8 cellular contexts compared by ENCODE assay signal in the genomic region with DNA sequence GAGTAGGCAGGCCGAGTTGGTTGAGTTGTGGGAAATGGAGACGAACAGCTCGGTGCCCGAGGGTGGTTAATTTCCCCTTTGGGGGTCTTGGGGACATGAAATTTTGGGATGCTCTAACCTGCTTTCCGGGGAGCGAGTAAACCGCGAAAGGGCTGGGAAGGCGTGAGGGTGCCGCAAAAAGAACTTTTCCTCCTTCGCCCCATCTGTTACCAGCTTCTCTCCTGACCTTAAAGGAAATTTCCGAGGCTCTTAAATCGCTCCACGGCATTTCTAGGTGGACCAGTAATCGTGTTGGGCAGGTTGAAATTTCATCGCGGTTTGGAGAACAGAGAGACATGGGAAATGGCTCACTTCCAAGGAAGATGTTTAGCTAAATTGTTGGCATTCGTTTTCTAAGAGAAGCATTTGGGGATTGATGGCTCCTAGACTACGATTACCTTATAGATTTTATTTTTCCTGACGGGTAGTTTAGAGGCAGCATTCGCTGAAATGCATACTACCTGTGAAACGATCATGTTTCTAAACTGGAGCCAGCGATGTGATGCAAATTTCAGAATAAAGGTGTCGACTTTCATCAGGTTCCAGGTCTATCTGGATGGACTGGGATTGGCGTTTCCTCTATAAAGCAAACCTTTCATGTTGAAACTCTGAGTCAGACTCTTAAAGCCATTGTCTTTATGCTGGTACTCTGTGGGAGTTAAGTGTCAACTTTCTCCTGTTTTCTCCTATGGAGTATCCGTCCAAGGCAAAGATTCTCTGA. TPM values are rescaled to one million over a fixed set of nuclear protein-coding genes. Genes with fewer than 3 reads are reported as not detected.
DNase-seq lines count a peak whose midpoint lies in the region; ATAC-seq and TF ChIP-seq lines count a peak whose summit lies in the region.

No MANE protein-coding gene starts in this region.

- ATAC-seq in activated T-helper 17 cell treated with anti-CD3 and anti-CD28 coated beads, Interleukin-2, amount 50 U/mL, for 72 hours (replicated peaks) = peak; percentile 1
- ATAC-seq in GM19328 (IDR thresholded peaks at IDR 0.05; ENCODE audit: unreplicated experiment) (no peak), HG02759 (IDR thresholded peaks at IDR 0.05; ENCODE audit: unreplicated experiment) (no peak)

- TF ChIP-seq CTCF in glutamatergic neuron (IDR thresholded peaks at IDR 0.05; ENCODE audit: partially characterized antibody, unreplicated experiment) = no peak

- no peaks in the 10 kb centered on the region for H3K9me3 Mint-ChIP-seq in activated T-cell treated with anti-CD3 and anti-CD28 coated beads, Interleukin-2, amount 50 U/mL, for 24 hours
- no peaks in the 10 kb centered on the region for H3K9me3 Mint-ChIP-seq in activated T-helper 17 cell treated with anti-CD3 and anti-CD28 coated beads, Interleukin-2, amount 50 U/mL, for 72 hours
- H3K9me3 Mint-ChIP-seq in glutamatergic neuron (ENCODE audit: unreplicated experiment) = peaks cover 6% of the 10 kb centered on the region

- H3K36me3 Mint-ChIP-seq in activated T-cell treated with anti-CD3 and anti-CD28 coated beads, Interleukin-2, amount 50 U/mL, for 24 hours (ENCODE audit: low read depth) = peaks cover 14% of the 10 kb centered on the region
- peaks cover 13% of the 10 kb centered on the region for H3K36me3 Mint-ChIP-seq in activated T-helper 17 cell treated with anti-CD3 and anti-CD28 coated beads, Interleukin-2, amount 50 U/mL, for 72 hours (ENCODE audit: low read depth)
- no peaks in the 10 kb centered on the region for H3K36me3 Mint-ChIP-seq in glutamatergic neuron (ENCODE audit: unreplicated experiment)

- H3K27ac Mint-ChIP-seq in activated T-cell treated with anti-CD3 and anti-CD28 coated beads, Interleukin-2, amount 50 U/mL, for 24 hours = peak overlapping the region; percentile 89
- peak overlapping the region; percentile 93 for H3K27ac Mint-ChIP-seq in activated T-helper 17 cell treated with anti-CD3 and anti-CD28 coated beads, Interleukin-2, amount 50 U/mL, for 72 hours
- H3K27ac Mint-ChIP-seq in glutamatergic neuron (ENCODE audit: unreplicated experiment) = no peak overlapping the region

- H3K4me3 Mint-ChIP-seq in activated T-cell treated with anti-CD3 and anti-CD28 coated beads, Interleukin-2, amount 50 U/mL, for 24 hours = peak overlapping the region; percentile 91
- peak overlapping the region; percentile 94 for H3K4me3 Mint-ChIP-seq in activated T-helper 17 cell treated with anti-CD3 and anti-CD28 coated beads, Interleukin-2, amount 50 U/mL, for 72 hours
- peak overlapping the region; percentile 86 for H3K4me3 Mint-ChIP-seq in glutamatergic neuron (ENCODE audit: unreplicated experiment)

- H3K4me1 Mint-ChIP-seq in activated T-cell treated with anti-CD3 and anti-CD28 coated beads, Interleukin-2, amount 50 U/mL, for 24 hours (ENCODE audit: low read depth) = peaks cover 57% of the 10 kb centered on the region
- peaks cover 42% of the 10 kb centered on the region for H3K4me1 Mint-ChIP-seq in activated T-helper 17 cell treated with anti-CD3 and anti-CD28 coated beads, Interleukin-2, amount 50 U/mL, for 72 hours
- peaks cover 2% of the 10 kb centered on the region for H3K4me1 Mint-ChIP-seq in glutamatergic neuron (ENCODE audit: low read depth, unreplicated experiment)

- no peaks in the 10 kb centered on the region for H3K27me3 Mint-ChIP-seq in activated T-cell treated with anti-CD3 and anti-CD28 coated beads, Interleukin-2, amount 50 U/mL, for 24 hours
- no peaks in the 10 kb centered on the region for H3K27me3 Mint-ChIP-seq in activated T-helper 17 cell treated with anti-CD3 and anti-CD28 coated beads, Interleukin-2, amount 50 U/mL, for 72 hours
- peaks cover 5% of the 10 kb centered on the region for H3K27me3 Mint-ChIP-seq in glutamatergic neuron (ENCODE audit: unreplicated experiment)

- no peak for DNase-seq in activated T-cell treated with anti-CD3 and anti-CD28 coated beads, Interleukin-2, amount 50 U/mL, for 24 hours
- no peak for DNase-seq in activated T-cell treated with anti-CD3 and anti-CD28 coated beads for 4 hours
- DNase-seq in NCI-H2107 (lab: John Stamatoyannopoulos, UW) = peak; percentile 90
- no peak for DNase-seq in glutamatergic neuron
- DNase-seq in pons (ENCODE audit: low spot score) = peak; percentile 69

RNA-seq across cellular contexts. Expression of a gene that starts 1.5 kb away (rescaled TPM):
- 10 to 100 TPM; 43.3 to 51.9 TPM for total RNA-seq in activated T-helper 17 cell treated with anti-CD3 and anti-CD28 coated beads, Interleukin-2, amount 50 U/mL, for 72 hours
- total RNA-seq in glutamatergic neuron (ENCODE audit: unreplicated experiment) = 9.8 TPM

Comparison
In these comparisons a context has a peak if more than half of its experiments do, and no peak if none do; other contexts are left out.
1. DNase-seq: peak in NCI-H2107 (single experiment) and pons (single experiment); none in activated T-cell treated with anti-CD3 and anti-CD28 coated beads, Interleukin-2, amount 50 U/mL, for 24 hours (single experiment), activated T-cell treated with anti-CD3 and anti-CD28 coated beads for 4 hours (single experiment) and glutamatergic neuron (single experiment).
2. Peak in every context shown above with its lines, with median percentiles within 50 percentile points of each other: H3K4me3 Mint-ChIP-seq.